In the genomic region with DNA sequence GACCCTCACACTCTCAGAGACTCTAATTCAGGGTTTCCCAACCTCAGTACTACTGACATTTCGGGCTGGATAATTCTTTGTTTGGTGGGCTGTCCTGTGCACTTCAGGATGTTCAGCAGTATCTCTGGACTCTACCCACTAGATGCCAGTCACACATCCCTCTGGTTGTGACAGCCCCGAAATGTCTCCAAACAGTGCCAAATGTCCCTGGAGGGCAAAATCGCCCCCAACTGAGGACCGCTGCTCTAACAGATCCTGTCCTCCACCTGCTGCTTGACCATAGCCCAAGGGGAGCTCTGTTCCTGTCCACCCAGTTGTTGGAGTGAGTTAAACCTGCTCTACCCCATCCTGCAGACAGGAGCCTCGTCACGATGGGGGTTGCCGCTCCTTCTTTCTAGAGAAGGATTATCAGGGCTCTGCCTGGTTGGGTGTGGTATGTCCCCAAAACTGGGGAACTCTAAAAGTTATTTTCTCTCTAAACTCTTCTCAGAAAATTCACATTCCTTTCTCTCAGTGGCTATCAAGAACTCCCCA, we compare ENCODE assay signal across 1 cellular context.
TF ChIP-seq lines count a peak whose summit lies in the region.

No MANE protein-coding gene starts in this region.

TF ChIP-seq in GM23338, 12 proteins besides CTCF, POLR2A, EP300 and RAD21 (continued from another document):
- TF ChIP-seq, protein P1, sequence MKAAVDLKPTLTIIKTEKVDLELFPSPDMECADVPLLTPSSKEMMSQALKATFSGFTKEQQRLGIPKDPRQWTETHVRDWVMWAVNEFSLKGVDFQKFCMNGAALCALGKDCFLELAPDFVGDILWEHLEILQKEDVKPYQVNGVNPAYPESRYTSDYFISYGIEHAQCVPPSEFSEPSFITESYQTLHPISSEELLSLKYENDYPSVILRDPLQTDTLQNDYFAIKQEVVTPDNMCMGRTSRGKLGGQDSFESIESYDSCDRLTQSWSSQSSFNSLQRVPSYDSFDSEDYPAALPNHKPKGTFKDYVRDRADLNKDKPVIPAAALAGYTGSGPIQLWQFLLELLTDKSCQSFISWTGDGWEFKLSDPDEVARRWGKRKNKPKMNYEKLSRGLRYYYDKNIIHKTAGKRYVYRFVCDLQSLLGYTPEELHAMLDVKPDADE (IDR thresholded peaks at IDR 0.05) = no peak
- TF ChIP-seq EZH2 (IDR thresholded peaks at IDR 0.05; ENCODE audit: low read depth, unreplicated experiment) (no peak), ZNF331 (CRISPR knock-in tag; IDR thresholded peaks at IDR 0.05; ENCODE audit: low read depth) (no peak)
